Comparison of ENCODE assay signal across 14 cellular contexts in genomic region chr7:108290344-108291134, GRCh38.
DNase-seq lines count a peak whose midpoint lies in the region; ATAC-seq and TF ChIP-seq lines count a peak whose summit lies in the region.
"Had no signal": no experiment of that assay in that cellular context is flagged by ENCODE, and none has a peak within 500 bp of the region (broad histone marks: within the 10 kb centered on the region; RNA-seq: fewer than 3 reads in every experiment).

No MANE protein-coding gene starts in this region.

- peaks cover 2% of the 10 kb centered on the region for H3K27me3 Mint-ChIP-seq in activated CD8-positive, alpha-beta T cell treated with anti-CD3 and anti-CD28 coated beads for 36 hours

- no peak overlapping the region for H3K27ac Mint-ChIP-seq in activated CD8-positive, alpha-beta T cell treated with anti-CD3 and anti-CD28 coated beads for 36 hours
- H3K27ac Mint-ChIP-seq: activated CD4-positive, alpha-beta T cell treated with anti-CD3 and anti-CD28 coated beads for 36 hours; IgD-negative memory B cell had no signal

- H3K9me3 ChIP-seq in HAP-1 (no peaks in the 10 kb centered on the region), body of pancreas (no peaks in the 10 kb centered on the region), mesodermal cell (ENCODE audit: control insufficient read depth, low read length) (no peaks in the 10 kb centered on the region)
- H3K9me3 ChIP-seq: ovary, thyroid gland had no signal

- H3K27ac ChIP-seq in body of pancreas (peak overlapping the region in 3 of 4 donors; percentile 6 to 21 (median 9)), mesodermal cell (ENCODE audit: low read depth, low read length, severe bottlenecking) (peak overlapping the region; percentile 24)
- H3K27ac ChIP-seq: ovary, thyroid gland had no signal

- no peaks in the 10 kb centered on the region for H3K36me3 Mint-ChIP-seq in activated CD8-positive, alpha-beta T cell treated with anti-CD3 and anti-CD28 coated beads for 36 hours (ENCODE audit: low read depth)
- H3K36me3 Mint-ChIP-seq: IgD-negative memory B cell had no signal

- ATAC-seq in body of pancreas (no peak), GM21717 (IDR thresholded peaks at IDR 0.05; ENCODE audit: unreplicated experiment) (no peak)
- ATAC-seq in activated CD8-positive, alpha-beta T cell treated with anti-CD3 and anti-CD28 coated beads for 36 hours = no peak
- ATAC-seq: activated CD4-positive, alpha-beta T cell treated with anti-CD3 and anti-CD28 coated beads for 36 hours had no signal

- H3K36me3 ChIP-seq in HAP-1 (replicated peaks) = no peaks in the 10 kb centered on the region
- no peaks in the 10 kb centered on the region for H3K36me3 ChIP-seq in body of pancreas (replicated peaks in 1 of 2; ENCODE audit: insufficient read depth in 1 of 2, low read depth in 2 of 2)
- H3K36me3 ChIP-seq in mesodermal cell (ENCODE audit: control insufficient read depth, insufficient read depth, low read length) = no peaks in the 10 kb centered on the region
- H3K36me3 ChIP-seq: ovary, thyroid gland had no signal

- in situ Hi-C loops in HAP-1 (cut with MboI; ENCODE audit: low sequenced_read_pairs) = no loop called here

- CTCF ChIA-PET in activated CD8-positive, alpha-beta T cell treated with anti-CD3 and anti-CD28 coated beads for 36 hours (lab: Charles Lee) = no interaction called here

- no peaks in the 10 kb centered on the region for H3K9me3 Mint-ChIP-seq in activated CD8-positive, alpha-beta T cell treated with anti-CD3 and anti-CD28 coated beads for 36 hours
- H3K9me3 Mint-ChIP-seq: IgD-negative memory B cell had no signal

- no peaks in the 10 kb centered on the region for H3K4me1 ChIP-seq in HAP-1
- peaks cover 31% of the 10 kb centered on the region for H3K4me1 ChIP-seq in body of pancreas
- no peaks in the 10 kb centered on the region for H3K4me1 ChIP-seq in mesodermal cell (ENCODE audit: control insufficient read depth, insufficient read depth, low read length, poor library complexity, severe bottlenecking)
- H3K4me1 ChIP-seq: thyroid gland had no signal

- DNase-seq in HAP-1 (ENCODE audit: low spot score in 2 of 2) (peak; percentile 16 to 40), NCI-H69 (lab: John Stamatoyannopoulos, UW) (peak; percentile 88), body of pancreas (no peak), HK-2 (ENCODE audit: unreplicated experiment) (no peak)
- DNase-seq in activated CD8-positive, alpha-beta T cell treated with anti-CD3 and anti-CD28 coated beads for 36 hours = no peak
- DNase-seq in activated naive CD4-positive, alpha-beta T cell treated with anti-CD3 and anti-CD28 coated beads, Interleukin-2, amount 50 U/mL, for 16 hours = no peak
- DNase-seq: activated CD4-positive, alpha-beta T cell treated with anti-CD3 and anti-CD28 coated beads for 36 hours; DMS53; ovary; SHP77 had no signal

- intact Hi-C loops in body of pancreas (cut with DNase I) = no loop called here
- intact Hi-C loops in activated CD8-positive, alpha-beta T cell treated with anti-CD3 and anti-CD28 coated beads for 36 hours (cut with micrococcal nuclease) = no loop called here

- WGBS in body of pancreas, 2 donors = 25 to 32% methylated on average over 7 of the region's 7 CpGs
- WGBS in mesodermal cell (ENCODE audit: insufficient coverage in 2 of 2), 2 experiments = 50 to 80% methylated on average over 1 of the region's 7 CpGs

- POLR2A ChIA-PET in activated CD8-positive, alpha-beta T cell treated with anti-CD3 and anti-CD28 coated beads for 36 hours (lab: Charles Lee) = no interaction called here

- no peak for TF ChIP-seq POLR2A in body of pancreas (IDR thresholded peaks at IDR 0.05)

- TF ChIP-seq CTCF in body of pancreas (IDR thresholded peaks at IDR 0.05) = no peak
- no peak for TF ChIP-seq CTCF in activated CD8-positive, alpha-beta T cell treated with anti-CD3 and anti-CD28 coated beads for 36 hours (IDR thresholded peaks at IDR 0.05)

- H3K4me1 Mint-ChIP-seq in activated CD8-positive, alpha-beta T cell treated with anti-CD3 and anti-CD28 coated beads for 36 hours (ENCODE audit: low read depth) = peaks cover 10% of the 10 kb centered on the region
- H3K4me1 Mint-ChIP-seq: activated CD4-positive, alpha-beta T cell treated with anti-CD3 and anti-CD28 coated beads for 36 hours had no signal

- H3K4me3 Mint-ChIP-seq in activated CD8-positive, alpha-beta T cell treated with anti-CD3 and anti-CD28 coated beads for 36 hours = no peak overlapping the region
- H3K4me3 Mint-ChIP-seq: activated CD4-positive, alpha-beta T cell treated with anti-CD3 and anti-CD28 coated beads for 36 hours; IgD-negative memory B cell had no signal

- H3K4me3 ChIP-seq in HAP-1 = no peak overlapping the region
- no peak overlapping the region for H3K4me3 ChIP-seq in body of pancreas
- no peak overlapping the region for H3K4me3 ChIP-seq in mesodermal cell (ENCODE audit: extremely low read depth, insufficient read depth, low read length, poor library complexity, severe bottlenecking)
- H3K4me3 ChIP-seq: ovary, thyroid gland had no signal

- peaks cover 45% of the 10 kb centered on the region for H3K27me3 ChIP-seq in HAP-1 (ENCODE audit: low read depth)
- H3K27me3 ChIP-seq in body of pancreas = no peaks in the 10 kb centered on the region
- H3K27me3 ChIP-seq: ovary, thyroid gland had no signal

Comparison
In these comparisons a context has a peak if more than half of its experiments do, and no peak if none do; other contexts are left out.
1. DNase-seq: peak in HAP-1 (2 of 2) and NCI-H69 (single experiment); none in body of pancreas (0 of 4), activated CD8-positive, alpha-beta T cell treated with anti-CD3 and anti-CD28 coated beads for 36 hours (single experiment), HK-2 (single experiment) and activated naive CD4-positive, alpha-beta T cell treated with anti-CD3 and anti-CD28 coated beads, Interleukin-2, amount 50 U/mL, for 16 hours (single experiment).